8 cellular contexts compared by ENCODE assay signal in the genomic region with DNA sequence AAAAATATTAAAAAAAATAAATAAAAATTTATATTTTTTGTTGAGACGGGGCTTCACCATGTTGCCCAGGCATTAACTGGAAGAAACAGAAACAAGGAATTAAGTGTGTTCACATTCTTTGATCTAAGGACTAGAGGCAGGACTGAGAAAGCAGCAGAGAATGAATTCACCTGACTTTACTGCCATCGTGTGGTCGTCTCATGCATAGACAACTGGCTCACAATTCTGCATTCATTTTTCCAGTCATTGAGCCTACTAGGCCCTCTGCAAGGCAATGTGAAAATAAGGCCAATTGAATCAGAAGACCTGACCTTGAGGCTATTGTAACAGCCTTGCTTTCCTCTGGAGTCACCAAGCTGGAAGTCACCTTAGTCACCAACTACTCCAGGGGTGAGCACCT. TPM values are rescaled to one million over a fixed set of nuclear protein-coding genes. Genes with fewer than 3 reads are reported as not detected.
A peak's percentile ranks its signal among the peaks of the same experiment; 100 is the strongest.
DNase-seq lines count a peak whose midpoint lies in the region; ATAC-seq and TF ChIP-seq lines count a peak whose summit lies in the region.

No MANE protein-coding gene starts in this region.

- no peaks in the 10 kb centered on the region for H3K27me3 Mint-ChIP-seq in activated naive CD8-positive, alpha-beta T cell treated with anti-CD3 and anti-CD28 coated beads, Interleukin-2, amount 50 U/mL, for 24 hours

- no peaks in the 10 kb centered on the region for H3K9me3 Mint-ChIP-seq in activated naive CD4-positive, alpha-beta T cell treated with anti-CD3 and anti-CD28 coated beads, Interleukin-2, amount 50 U/mL, for 72 hours
- H3K9me3 Mint-ChIP-seq in activated naive CD8-positive, alpha-beta T cell treated with anti-CD3 and anti-CD28 coated beads, Interleukin-2, amount 50 U/mL, for 24 hours = no peaks in the 10 kb centered on the region

- H3K27ac ChIP-seq in parathyroid adenoma = no peak overlapping the region

- no peak for ATAC-seq in activated naive CD4-positive, alpha-beta T cell treated with anti-CD3 and anti-CD28 coated beads, Interleukin-2, amount 50 U/mL, for 72 hours
- ATAC-seq in HG03354 (IDR thresholded peaks at IDR 0.05; ENCODE audit: poor library complexity, severe bottlenecking, unreplicated experiment) (peak; percentile 59), HG02678 (IDR thresholded peaks at IDR 0.05; ENCODE audit: unreplicated experiment) (no peak)
- ATAC-seq in activated naive CD8-positive, alpha-beta T cell treated with anti-CD3 and anti-CD28 coated beads, Interleukin-2, amount 50 U/mL, for 24 hours = no peak

- no peaks in the 10 kb centered on the region for H3K9me3 ChIP-seq in parathyroid adenoma (ENCODE audit: control insufficient read depth, low read length)

- peak; percentile 37 for TF ChIP-seq CTCF in parathyroid adenoma (IDR thresholded peaks at IDR 0.05)

- peaks cover 35% of the 10 kb centered on the region for H3K4me1 Mint-ChIP-seq in activated naive CD8-positive, alpha-beta T cell treated with anti-CD3 and anti-CD28 coated beads, Interleukin-2, amount 50 U/mL, for 24 hours

- H3K27ac Mint-ChIP-seq in activated naive CD4-positive, alpha-beta T cell treated with anti-CD3 and anti-CD28 coated beads, Interleukin-2, amount 50 U/mL, for 72 hours = no peak overlapping the region
- no peak overlapping the region for H3K27ac Mint-ChIP-seq in activated naive CD8-positive, alpha-beta T cell treated with anti-CD3 and anti-CD28 coated beads, Interleukin-2, amount 50 U/mL, for 24 hours

- no peak overlapping the region for H3K4me3 Mint-ChIP-seq in activated naive CD8-positive, alpha-beta T cell treated with anti-CD3 and anti-CD28 coated beads, Interleukin-2, amount 50 U/mL, for 24 hours

- no peak overlapping the region for H2AFZ ChIP-seq in parathyroid adenoma

- peak; percentile 12 for DNase-seq in activated naive CD4-positive, alpha-beta T cell treated with Interleukin-2 at 50 U/mL for 16 hours
- DNase-seq in activated naive CD4-positive, alpha-beta T cell treated with anti-CD3 and anti-CD28 coated beads, Interleukin-2, amount 50 U/mL, for 72 hours (ENCODE audit: low spot score in 2 of 2) = no peak
- DNase-seq in NCI-H526 (lab: John Stamatoyannopoulos, UW) = peak; percentile 22 to 45
- DNase-seq in activated naive CD8-positive, alpha-beta T cell treated with anti-CD3 and anti-CD28 coated beads, Interleukin-2, amount 50 U/mL, for 24 hours = peak; percentile 9
- DNase-seq in head of caudate nucleus = peak in 37 of 42 donors; percentile 4 to 70 (median 37)

- no peaks in the 10 kb centered on the region for H3K36me3 Mint-ChIP-seq in activated naive CD4-positive, alpha-beta T cell treated with anti-CD3 and anti-CD28 coated beads, Interleukin-2, amount 50 U/mL, for 72 hours
- no peaks in the 10 kb centered on the region for H3K36me3 Mint-ChIP-seq in activated naive CD8-positive, alpha-beta T cell treated with anti-CD3 and anti-CD28 coated beads, Interleukin-2, amount 50 U/mL, for 24 hours (ENCODE audit: low read depth)

- H3K4me1 ChIP-seq in parathyroid adenoma = no peaks in the 10 kb centered on the region

- H3K4me2 ChIP-seq in parathyroid adenoma (ENCODE audit: low read length) = no peak overlapping the region

- no peaks in the 10 kb centered on the region for H3K27me3 ChIP-seq in parathyroid adenoma (ENCODE audit: control insufficient read depth, insufficient read depth, low read length)

- no peak overlapping the region for H3K9ac ChIP-seq in parathyroid adenoma

- no peaks in the 10 kb centered on the region for H3K79me2 ChIP-seq in parathyroid adenoma

- H3K36me3 ChIP-seq in parathyroid adenoma (ENCODE audit: control insufficient read depth, insufficient read depth, low read length) = no peaks in the 10 kb centered on the region

- intact Hi-C loops in head of caudate nucleus (cut with DNase I) = loop anchor here (5.0 kb wide), 1 partner anchor 775 kb away; no protein-coding TSS in a partner anchor

- H3K4me3 ChIP-seq in parathyroid adenoma (ENCODE audit: low read depth, low read length) = no peak overlapping the region

RNA-seq across cellular contexts. Expression of gene LHFPL1, which starts 37.4 kb away (rescaled TPM):
- total RNA-seq in activated naive CD4-positive, alpha-beta T cell treated with anti-CD3 and anti-CD28 coated beads, Interleukin-2, amount 50 U/mL, for 72 hours = under 1 TPM; 0.14 TPM

Comparison
In these comparisons a context has a peak if more than half of its experiments do, and no peak if none do; other contexts are left out.
1. DNase-seq: peak in activated naive CD4-positive, alpha-beta T cell treated with Interleukin-2 at 50 U/mL for 16 hours (single experiment), NCI-H526 (2 of 2), activated naive CD8-positive, alpha-beta T cell treated with anti-CD3 and anti-CD28 coated beads, Interleukin-2, amount 50 U/mL, for 24 hours (single experiment) and head of caudate nucleus (37 of 42); none in activated naive CD4-positive, alpha-beta T cell treated with anti-CD3 and anti-CD28 coated beads, Interleukin-2, amount 50 U/mL, for 72 hours (0 of 2).